Comparison of ENCODE assay signal across 9 cellular contexts in genomic region chr11:65434667-65435179, GRCh38. TPM values are rescaled to one million over a fixed set of nuclear protein-coding genes. Genes with fewer than 3 reads are reported as not detected.
DNase-seq lines count a peak whose midpoint lies in the region; ATAC-seq and TF ChIP-seq lines count a peak whose summit lies in the region.
"Had no signal": no experiment of that assay in that cellular context is flagged by ENCODE, and none has a peak within 500 bp of the region (broad histone marks: within the 10 kb centered on the region; RNA-seq: fewer than 3 reads in every experiment).

No MANE protein-coding gene starts in this region.

- peaks cover 8% of the 10 kb centered on the region for H3K4me1 Mint-ChIP-seq in GM23338

- H3K27me3 Mint-ChIP-seq in GM23338 (ENCODE audit: insufficient read depth, low read depth, poor library complexity), result no peaks in the 10 kb centered on the region

- intact Hi-C loops in cardiac septum (cut with DNase I) (no loop called here), left ventricle myocardium superior (cut with micrococcal nuclease) (no loop called here), vagina (cut with DNase I) (no loop called here)

- DNase-seq in cardiac septum (ENCODE audit: low spot score) (peak; percentile 15), left ventricle myocardium superior (no peak), astrocyte of the hippocampus (ENCODE audit: low read depth, low spot score) (peak; percentile 28), left lobe of liver (ENCODE audit: low spot score) (peak; percentile 43), vagina (ENCODE audit: extremely low spot score in 2 of 2) (no peak), GM23338 (ENCODE audit: low spot score) (no peak), NCI-H1092 (lab: John Stamatoyannopoulos, UW) (no peak)
- no peak for DNase-seq in effector memory CD4-positive, alpha-beta T cell
- DNase-seq: NCI-H524 treated with DMSO at 0.1 percent for 48 hours had no signal

- no peak overlapping the region for H3K4me3 Mint-ChIP-seq in GM23338

- H4K20me1 ChIP-seq in GM23338 (replicated peaks; ENCODE audit: insufficient read depth), result no peaks in the 10 kb centered on the region; the same call in 1 of the 2 replicates

- H3K36me3 Mint-ChIP-seq in GM23338 (ENCODE audit: low read depth), result no peaks in the 10 kb centered on the region

- H3K9me3 Mint-ChIP-seq in GM23338, result no peaks in the 10 kb centered on the region

- H3K27me3 ChIP-seq in vagina (no peaks in the 10 kb centered on the region), GM23338 (ENCODE audit: insufficient read depth) (no peaks in the 10 kb centered on the region)
- H3K27me3 ChIP-seq in effector memory CD4-positive, alpha-beta T cell (replicated peaks; ENCODE audit: control insufficient read depth, insufficient read depth, low read length, poor library complexity, severe bottlenecking), result no peaks in the 10 kb centered on the region

- H3K9me2 ChIP-seq in GM23338 (ENCODE audit: insufficient read depth), result no peaks in the 10 kb centered on the region

- no peak overlapping the region for H2AFZ ChIP-seq in GM23338

- H3K36me3 ChIP-seq in vagina (peaks cover 0 to 52% of the 10 kb centered on the region in 2 donors), GM23338 (ENCODE audit: insufficient read depth) (no peaks in the 10 kb centered on the region)
- peaks cover 32% of the 10 kb centered on the region for H3K36me3 ChIP-seq in effector memory CD4-positive, alpha-beta T cell (ENCODE audit: control insufficient read depth, insufficient read depth, low read length)

- H3K27ac ChIP-seq in vagina (peak overlapping the region; percentile 65), GM23338 (ENCODE audit: low read depth) (no peak overlapping the region)
- no peak overlapping the region for H3K27ac ChIP-seq in effector memory CD4-positive, alpha-beta T cell (ENCODE audit: insufficient read depth, low read length, poor library complexity, severe bottlenecking)

- no peaks in the 10 kb centered on the region for H3K79me2 ChIP-seq in GM23338 (replicated peaks; ENCODE audit: insufficient read depth)

- no peak for TF ChIP-seq CTCF in vagina (IDR thresholded peaks at IDR 0.05)
- no peak for TF ChIP-seq CTCF in GM23338 (conservative IDR thresholded peaks at IDR 0.05; ENCODE audit: low read depth in 2 of 2)

- no peaks in the 10 kb centered on the region for H3K9me3 ChIP-seq in vagina
- H3K9me3 ChIP-seq in effector memory CD4-positive, alpha-beta T cell (ENCODE audit: control insufficient read depth, low read length), result no peaks in the 10 kb centered on the region

- no peak overlapping the region for H3K4me2 ChIP-seq in GM23338

- H3K4me1 ChIP-seq in vagina (peaks cover 86% of the 10 kb centered on the region), GM23338 (ENCODE audit: insufficient read depth) (peaks cover 7% of the 10 kb centered on the region)
- H3K4me1 ChIP-seq in effector memory CD4-positive, alpha-beta T cell (ENCODE audit: control insufficient read depth, insufficient read depth, low read length, poor library complexity, severe bottlenecking), result peaks cover 18% of the 10 kb centered on the region

- ATAC-seq in left ventricle myocardium superior (no peak), left lobe of liver (peak; percentile 0), GM23338 (no peak)

- TF ChIP-seq POLR2A in vagina (IDR thresholded peaks at IDR 0.05), result no peak

- H3K27ac Mint-ChIP-seq in GM23338, result no peak overlapping the region

- H3F3A ChIP-seq in GM23338 (replicated peaks; ENCODE audit: low read depth), result no peaks in the 10 kb centered on the region

- H3K4me3 ChIP-seq in vagina (no peak overlapping the region), GM23338 (no peak overlapping the region)
- no peak overlapping the region for H3K4me3 ChIP-seq in effector memory CD4-positive, alpha-beta T cell (ENCODE audit: insufficient read depth, low read depth, low read length, poor library complexity, severe bottlenecking)

TF ChIP-seq in GM23338, 12 proteins besides CTCF, POLR2A, EP300 and RAD21 (continues in another document):
- TF ChIP-seq EZH2phosphoT487 (IDR thresholded peaks at IDR 0.05; ENCODE audit: unreplicated experiment), result no peak
- TF ChIP-seq ZNF462 (CRISPR knock-in tag; IDR thresholded peaks at IDR 0.05), result no peak
- TF ChIP-seq POLR2AphosphoS5 (IDR thresholded peaks at IDR 0.05; ENCODE audit: low read depth), result no peak
- no peak for TF ChIP-seq STAT1 (IDR thresholded peaks at IDR 0.05; ENCODE audit: unreplicated experiment)

RNA-seq across cellular contexts. Expression of gene NEAT1, which starts 12.1 kb away (rescaled TPM):
- 668 TPM for total RNA-seq in cardiac septum
- 508 TPM for total RNA-seq in left ventricle myocardium superior
- 766 TPM for total RNA-seq in left lobe of liver
- 857 TPM for total RNA-seq in vagina
- total RNA-seq in GM23338 (2014; rRNA removed; shearing (Covaris generic)), result 6.3 and 7.2 TPM in 2 replicates
- 3.6 and 5.3 TPM in 2 replicates for polyA plus RNA-seq in GM23338 (2016; fragmentation: Nextera tagmentation; extraction: Ambion mirVana)

RNA-seq across cellular contexts. Expression of gene FRMD8, which starts 48.3 kb away (rescaled TPM):
- 14.4 TPM for total RNA-seq in cardiac septum
- 9.7 TPM for total RNA-seq in left ventricle myocardium superior
- 9.3 TPM for total RNA-seq in left lobe of liver
- 53.3 TPM for total RNA-seq in vagina
- 35.4 and 41.4 TPM in 2 replicates for total RNA-seq in GM23338 (2014; rRNA removed; shearing (Covaris generic))
- polyA plus RNA-seq in GM23338 (2016; fragmentation: Nextera tagmentation; extraction: Ambion mirVana), result 6.2 and 7.0 TPM in 2 replicates

RNA-seq across cellular contexts. Expression of gene SLC25A45, which starts 52.3 kb away (rescaled TPM):
- total RNA-seq in cardiac septum, result 10.5 TPM
- 4.6 TPM for total RNA-seq in left ventricle myocardium superior
- total RNA-seq in left lobe of liver, result 14.5 TPM
- 2.2 TPM for total RNA-seq in vagina
- total RNA-seq in GM23338 (2014; rRNA removed; shearing (Covaris generic)), result 0.10 and 0.35 TPM in 2 replicates
- 0.74 and 0.89 TPM in 2 replicates for polyA plus RNA-seq in GM23338 (2016; fragmentation: Nextera tagmentation; extraction: Ambion mirVana)

Comparison
In these comparisons a context has a peak if more than half of its experiments do, and no peak if none do; other contexts are left out.
1. DNase-seq: peak in cardiac septum (single experiment), astrocyte of the hippocampus (single experiment) and left lobe of liver (single experiment); none in left ventricle myocardium superior (single experiment), vagina (0 of 2), GM23338 (single experiment), NCI-H1092 (single experiment) and effector memory CD4-positive, alpha-beta T cell (0 of 3).
2. RNA of gene NEAT1, which starts 12.1 kb away (total RNA-seq): 857 TPM in vagina (single experiment), 766 TPM in left lobe of liver (single experiment), 668 TPM in cardiac septum (single experiment) and 508 TPM in left ventricle myocardium superior (single experiment); 6.3 to 7.2 TPM in GM23338; every median in the first group is over 10 times any median in the second.